ENCODE assay signal across 19 cellular contexts in the genomic region with DNA sequence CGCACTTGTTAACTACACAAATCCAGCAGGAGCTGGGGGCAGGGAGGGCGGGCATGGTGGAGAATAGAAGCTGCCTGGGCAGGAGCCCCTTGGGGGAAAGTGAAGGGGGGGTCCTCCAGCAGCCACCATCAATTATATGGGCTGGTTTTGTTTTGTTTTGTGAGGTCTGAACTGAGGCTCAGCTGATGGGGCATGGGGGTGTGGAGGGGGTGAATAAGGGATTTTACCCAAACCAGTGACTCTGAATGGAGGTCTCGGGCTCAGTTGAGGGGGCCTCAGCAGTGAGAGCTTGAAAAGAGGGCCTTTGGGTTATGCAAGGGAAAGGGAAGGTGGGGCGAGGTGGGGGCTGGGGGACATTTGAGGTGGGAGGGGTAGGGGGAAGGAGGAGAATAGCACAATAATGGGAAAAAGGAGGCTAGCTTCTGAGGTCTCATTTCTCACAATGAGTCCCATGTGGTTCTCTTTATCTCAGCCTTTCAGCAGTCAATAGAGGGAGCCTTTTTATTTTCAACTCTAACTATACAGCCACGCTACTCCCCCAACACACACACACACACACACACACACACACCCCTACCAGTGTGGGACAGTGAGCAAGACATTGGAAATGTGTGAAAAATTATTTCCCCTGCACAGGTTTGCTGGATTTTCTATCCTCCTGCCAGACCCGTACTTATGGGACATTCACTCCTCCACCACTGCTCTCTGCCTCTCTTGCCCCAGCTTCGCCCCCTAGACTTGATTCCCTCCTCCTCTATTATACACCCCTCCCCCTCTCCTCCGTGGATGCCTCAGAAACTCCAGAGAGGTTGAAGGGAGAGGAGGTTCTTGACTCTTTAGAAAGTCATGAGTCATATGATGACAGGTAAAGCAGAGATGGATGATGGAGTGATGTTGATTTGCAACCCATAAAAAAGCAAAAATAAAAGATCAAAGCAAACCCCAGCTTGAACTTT.
DNase-seq lines count a peak whose midpoint lies in the region; ATAC-seq and TF ChIP-seq lines count a peak whose summit lies in the region.
"Had no signal": no experiment of that assay in that cellular context is flagged by ENCODE, and none has a peak within 500 bp of the region (broad histone marks: within the 10 kb centered on the region; RNA-seq: fewer than 3 reads in every experiment).

No MANE protein-coding gene starts in this region.

- no peak for TF ChIP-seq CTCF in HCT116 (IDR thresholded peaks at IDR 0.05 in 2 of 3, conservative IDR thresholded peaks at IDR 0.05 in 1 of 3; ENCODE audit: borderline replicate concordance in 1 of 3, insufficient read depth in 1 of 3, low read depth in 2 of 3, low read length in 2 of 3)
- no peak for TF ChIP-seq CTCF in PC-3 (conservative IDR thresholded peaks at IDR 0.05; ENCODE audit: low read depth, low read length)
- TF ChIP-seq CTCF in endodermal cell (conservative IDR thresholded peaks at IDR 0.05): no peak
- TF ChIP-seq CTCF in adrenal gland (IDR thresholded peaks at IDR 0.05): no peak

- no peaks in the 10 kb centered on the region for H3K9me2 ChIP-seq in HCT116 (ENCODE audit: insufficient read depth)
- no peaks in the 10 kb centered on the region for H3K9me2 ChIP-seq in PC-3 (replicated peaks; ENCODE audit: low read length)

- H3K18ac ChIP-seq in neuronal stem cell (ENCODE audit: low read length): peak overlapping the region; percentile 90

- H3K9me3 ChIP-seq in HCT116 (ENCODE audit: control insufficient read depth in 1 of 2, insufficient read depth in 1 of 2, low read depth in 1 of 2, low read length in 2 of 2) (no peaks in the 10 kb centered on the region), PC-3 (ENCODE audit: low read length) (no peaks in the 10 kb centered on the region), endodermal cell (ENCODE audit: control insufficient read depth, low read length) (no peaks in the 10 kb centered on the region), neuronal stem cell (replicated peaks in 1 of 2; ENCODE audit: control insufficient read depth in 2 of 2, insufficient read depth in 1 of 2, low read depth in 1 of 2, low read length in 2 of 2) (no peaks in the 10 kb centered on the region), adrenal gland (replicated peaks in 1 of 3) (no peaks in the 10 kb centered on the region)
- H3K9me3 ChIP-seq: spleen, vagina had no signal

- H3K4ac ChIP-seq in neuronal stem cell (ENCODE audit: low read length): no peak overlapping the region

- no peak overlapping the region for H3K23ac ChIP-seq in neuronal stem cell (ENCODE audit: low read depth, low read length, poor library complexity)

- peak overlapping the region; percentile 46 for H3K4me2 ChIP-seq in HCT116 (ENCODE audit: low read length)
- no peak overlapping the region for H3K4me2 ChIP-seq in PC-3 (ENCODE audit: low read length)
- peak overlapping the region; percentile 57 for H3K4me2 ChIP-seq in neuronal stem cell (ENCODE audit: insufficient read depth, low read length, poor library complexity, severe bottlenecking)

- H3K14ac ChIP-seq in neuronal stem cell (ENCODE audit: low read length): no peak overlapping the region

- ATAC-seq in HCT116 (peak; percentile 82), PC-3 (peak; percentile 60)
- ATAC-seq in stimulated activated naive CD8-positive, alpha-beta T cell treated with anti-CD3 and anti-CD28 coated beads, Interleukin-15, amount 100 ng/mL, for 72 hours: no peak
- ATAC-seq: activated CD4-positive, CD25-positive, alpha-beta regulatory T cell treated with anti-CD3 and anti-CD28 coated beads, Interleukin-2, amount 50 U/mL, for 24 hours; GM12878; stimulated activated naive CD8-positive, alpha-beta T cell treated with anti-CD3 and anti-CD28 coated beads, Interleukin-15, Interleukin-2, amounts not matched to agents 100 U/mL and 50 U/mL, for 24 hours had no signal

- no peak for TF ChIP-seq RAD21 in HCT116 (IDR thresholded peaks at IDR 0.05; ENCODE audit: low read depth)

- intact Hi-C loops in HCT116 (cut with micrococcal nuclease) (no loop called here), PC-3 (cut with micrococcal nuclease) (no loop called here), adrenal gland (cut with DNase I) (no loop called here)

- no peak overlapping the region for H2AK5ac ChIP-seq in neuronal stem cell (ENCODE audit: low read depth, low read length)

- H3K36me3 ChIP-seq in HCT116 (ENCODE audit: control insufficient read depth in 1 of 2, insufficient read depth in 2 of 2, low read length in 2 of 2): no peaks in the 10 kb centered on the region
- no peaks in the 10 kb centered on the region for H3K36me3 ChIP-seq in PC-3 (ENCODE audit: low read depth, low read length)
- no peaks in the 10 kb centered on the region for H3K36me3 ChIP-seq in endodermal cell (ENCODE audit: control insufficient read depth, insufficient read depth, low read length)
- no peaks in the 10 kb centered on the region for H3K36me3 ChIP-seq in neuronal stem cell (replicated peaks in 1 of 2; ENCODE audit: control insufficient read depth in 2 of 2, insufficient read depth in 2 of 2, low read length in 2 of 2)
- no peaks in the 10 kb centered on the region for H3K36me3 ChIP-seq in adrenal gland (replicated peaks in 1 of 2)
- H3K36me3 ChIP-seq: vagina had no signal

- H3K27ac ChIP-seq in HCT116 (ENCODE audit: low read depth, low read length): no peak overlapping the region
- H3K27ac ChIP-seq in PC-3 (ENCODE audit: low read length): no peak overlapping the region
- peak overlapping the region; percentile 98 for H3K27ac ChIP-seq in endodermal cell (ENCODE audit: low read depth, low read length)
- peak overlapping the region; percentile 99 for H3K27ac ChIP-seq in neuronal stem cell (replicated peaks; ENCODE audit: low read length)
- H3K27ac ChIP-seq in adrenal gland: no peak overlapping the region
- H3K27ac ChIP-seq: spleen, vagina had no signal

- RAD21 ChIA-PET in HCT116 (lab: Charles Lee; ENCODE audit: low non-redundant PET in 1 of 2, low total read pairs in 2 of 2, uncharacterized antibody in 2 of 2, unreplicated experiment in 2 of 2): no interaction called here

- H3K27me3 Mint-ChIP-seq in endodermal cell (ENCODE audit: insufficient read depth): peaks cover 2% of the 10 kb centered on the region
- no peaks in the 10 kb centered on the region for H3K27me3 Mint-ChIP-seq in stimulated activated naive CD8-positive, alpha-beta T cell treated with anti-CD3 and anti-CD28 coated beads, Interleukin-15, amount 100 ng/mL, for 72 hours
- H3K27me3 Mint-ChIP-seq: CD4-positive, alpha-beta T cell had no signal

- no peak overlapping the region for H3K27ac Mint-ChIP-seq in endodermal cell
- H3K27ac Mint-ChIP-seq in stimulated activated naive CD8-positive, alpha-beta T cell treated with anti-CD3 and anti-CD28 coated beads, Interleukin-15, amount 100 ng/mL, for 72 hours: peak overlapping the region in 1 of 2 donors; percentile 72
- H3K27ac Mint-ChIP-seq: CD4-positive, alpha-beta T cell had no signal

- H4K91ac ChIP-seq in neuronal stem cell (ENCODE audit: low read depth, low read length, poor library complexity): peak overlapping the region; percentile 86

- H3F3A ChIP-seq in PC-3 (ENCODE audit: low read length, unreplicated experiment): no peaks in the 10 kb centered on the region

- WGBS in endodermal cell (ENCODE audit: insufficient coverage in 1 of 2, insufficient read length in 1 of 2), 2 experiments: 57 to 87% methylated on average over 2 to 6 of the region's 8 CpGs
- no CpG with 5 or more reads among the region's 8 CpGs for WGBS in neuronal stem cell (ENCODE audit: extremely low coverage in 2 of 2, insufficient read length in 2 of 2, insufficient replicate concordance in 1 of 2), 2 donors
- 72 to 79% (median 78%) methylated on average over 7 to 8 of the region's 8 CpGs for WGBS in adrenal gland, 4 donors

- POLR2A ChIA-PET in HCT116 (lab: Charles Lee): no interaction called here
- POLR2A ChIA-PET in PC-3 (lab: Charles Lee; ENCODE audit: unreplicated experiment): no interaction called here

- no peak overlapping the region for H3K4me3 Mint-ChIP-seq in endodermal cell
- H3K4me3 Mint-ChIP-seq in stimulated activated naive CD8-positive, alpha-beta T cell treated with anti-CD3 and anti-CD28 coated beads, Interleukin-15, amount 100 ng/mL, for 72 hours: no peak overlapping the region
- H3K4me3 Mint-ChIP-seq: CD4-positive, alpha-beta T cell had no signal

- no peaks in the 10 kb centered on the region for H3K79me1 ChIP-seq in neuronal stem cell (ENCODE audit: low read depth, low read length)

- H3K4me1 Mint-ChIP-seq in endodermal cell: peaks cover 3% of the 10 kb centered on the region
- H3K4me1 Mint-ChIP-seq in stimulated activated naive CD8-positive, alpha-beta T cell treated with anti-CD3 and anti-CD28 coated beads, Interleukin-15, amount 100 ng/mL, for 72 hours: no peaks in the 10 kb centered on the region

- H3K27me3 ChIP-seq in HCT116 (ENCODE audit: insufficient read depth, low read length) (no peaks in the 10 kb centered on the region), PC-3 (ENCODE audit: low read length) (no peaks in the 10 kb centered on the region), endodermal cell (ENCODE audit: control insufficient read depth, insufficient read depth, low read length, poor library complexity, severe bottlenecking) (no peaks in the 10 kb centered on the region), neuronal stem cell (ENCODE audit: control insufficient read depth in 3 of 3, insufficient read depth in 3 of 3, low read depth in 1 of 3, low read length in 3 of 3) (no peaks in the 10 kb centered on the region), adrenal gland (no peaks in the 10 kb centered on the region)
- H3K27me3 ChIP-seq: spleen, vagina had no signal

- H2BK12ac ChIP-seq in neuronal stem cell (ENCODE audit: low read length): no peak overlapping the region

- H3K4me3 ChIP-seq in HCT116 (replicated peaks in 1 of 2; ENCODE audit: low read depth in 1 of 2, low read length in 2 of 2) (peak overlapping the region in 1 of 2 experiments; percentile 21; a peak in 1 of 4 replicates), PC-3 (ENCODE audit: low read length) (no peak overlapping the region), endodermal cell (ENCODE audit: low read length) (no peak overlapping the region), neuronal stem cell (ENCODE audit: low read length in 2 of 2) (no peak overlapping the region), adrenal gland (no peak overlapping the region)
- H3K4me3 ChIP-seq: GM12878, spleen, vagina had no signal

- H3K9ac ChIP-seq in HCT116 (ENCODE audit: low read length): no peak overlapping the region
- H3K9ac ChIP-seq in PC-3 (ENCODE audit: low read length): no peak overlapping the region
- no peak overlapping the region for H3K9ac ChIP-seq in endodermal cell (ENCODE audit: extremely low read depth, low read length, poor library complexity, severe bottlenecking)
- no peak overlapping the region for H3K9ac ChIP-seq in neuronal stem cell (ENCODE audit: low read depth, low read length, poor library complexity)

- no peak overlapping the region for H2BK5ac ChIP-seq in neuronal stem cell (ENCODE audit: low read length)

- no peak overlapping the region for H4K8ac ChIP-seq in neuronal stem cell (ENCODE audit: low read depth, low read length)

- CTCF ChIA-PET in HCT116 (lab: Charles Lee) (no interaction called here), PC-3 (lab: Charles Lee) (interaction anchor here (0.5 kb wide), 1 partner anchor 11 kb away, joined by 8 read pairs; no protein-coding TSS in a partner anchor)

- H3K79me2 ChIP-seq in HCT116 (ENCODE audit: insufficient read depth, low read length) (no peaks in the 10 kb centered on the region), PC-3 (ENCODE audit: low read length) (no peaks in the 10 kb centered on the region)

- no peak overlapping the region for H2BK15ac ChIP-seq in neuronal stem cell (ENCODE audit: low read length)

- BruUV-seq in HCT116 (replicated peaks; lab: Mats Ljungman, UMichigan) (no TSS peak), PC-3 (replicated peaks; lab: Mats Ljungman, UMichigan) (no TSS peak)

- H4K20me1 ChIP-seq in HCT116 (ENCODE audit: insufficient read depth): no peaks in the 10 kb centered on the region
- H4K20me1 ChIP-seq in PC-3 (ENCODE audit: low read length): no peaks in the 10 kb centered on the region

- no peak for DNase-seq in HCT116 (ENCODE audit: low read depth, low spot score)
- DNase-seq in PC-3: peak; percentile 41
- no peak for DNase-seq in endodermal cell
- DNase-seq in neuronal stem cell (ENCODE audit: low spot score): peak; percentile 88
- no peak for DNase-seq in adrenal gland
- DNase-seq in hypothalamus (lab: John Stamatoyannopoulos, UW): no peak
- no peak for DNase-seq in stimulated activated naive CD8-positive, alpha-beta T cell treated with anti-CD3 and anti-CD28 coated beads, Interleukin-15, amount 100 ng/mL, for 72 hours
- DNase-seq: activated naive CD4-positive, alpha-beta T cell treated with anti-CD3 and anti-CD28 coated beads, Interleukin-2, amount 50 U/mL, for 16 hours; CD4-positive, alpha-beta T cell; central memory CD4-positive, alpha-beta T cell; midbrain; NCI-H187 treated with DMSO at 0.1 percent for 48 hours; NCI-H748 treated with DMSO at 0.1 percent for 48 hours; spleen; stimulated activated naive CD8-positive, alpha-beta T cell treated with anti-CD3 and anti-CD28 coated beads, Interleukin-15, Interleukin-2, amounts not matched to agents 100 U/mL and 50 U/mL, for 24 hours; T-helper 1 cell had no signal

- H3K4me1 ChIP-seq in HCT116 (ENCODE audit: control insufficient read depth in 1 of 2, insufficient read depth in 2 of 2, low read length in 2 of 2) (peaks cover 3 to 15% of the 10 kb centered on the region in 2 experiments; a peak in 3 of 4 replicates), PC-3 (ENCODE audit: insufficient read depth, low read length) (peaks cover 11% of the 10 kb centered on the region), endodermal cell (ENCODE audit: control insufficient read depth, insufficient read depth, low read length) (no peaks in the 10 kb centered on the region), neuronal stem cell (ENCODE audit: control insufficient read depth in 2 of 2, insufficient read depth in 1 of 2, low read depth in 1 of 2, low read length in 2 of 2) (peaks cover 14 to 22% of the 10 kb centered on the region in 2 donors), adrenal gland (replicated peaks in 1 of 2) (peaks cover 0 to 5% of the 10 kb centered on the region in 2 donors)
- H3K4me1 ChIP-seq: vagina had no signal

- no peaks in the 10 kb centered on the region for H3K9me3 Mint-ChIP-seq in endodermal cell
- no peaks in the 10 kb centered on the region for H3K9me3 Mint-ChIP-seq in stimulated activated naive CD8-positive, alpha-beta T cell treated with anti-CD3 and anti-CD28 coated beads, Interleukin-15, amount 100 ng/mL, for 72 hours
- H3K9me3 Mint-ChIP-seq: CD4-positive, alpha-beta T cell had no signal

- TF ChIP-seq POLR2A in HCT116 (IDR thresholded peaks at IDR 0.05; ENCODE audit: borderline replicate concordance, extremely low read depth, insufficient read depth, insufficient read length) (no peak), adrenal gland (IDR thresholded peaks at IDR 0.05) (no peak)

- peak overlapping the region; percentile 32 for H2AFZ ChIP-seq in HCT116 (ENCODE audit: low read depth, low read length, poor library complexity, severe bottlenecking)
- no peak overlapping the region for H2AFZ ChIP-seq in PC-3 (ENCODE audit: low read length)
- peak overlapping the region; percentile 61 for H2AFZ ChIP-seq in neuronal stem cell (ENCODE audit: low read length)

- H2BK120ac ChIP-seq in neuronal stem cell (ENCODE audit: low read depth, low read length): peak overlapping the region; percentile 90

- H3K36me3 Mint-ChIP-seq in endodermal cell (ENCODE audit: low read depth): no peaks in the 10 kb centered on the region

Comparison
In these comparisons a context has a peak if more than half of its experiments do, and no peak if none do; other contexts are left out.
1. DNase-seq: peak in PC-3 (single experiment) and neuronal stem cell (single experiment); none in HCT116 (single experiment), endodermal cell (single experiment), adrenal gland (0 of 7), hypothalamus (0 of 51) and stimulated activated naive CD8-positive, alpha-beta T cell treated with anti-CD3 and anti-CD28 coated beads, Interleukin-15, amount 100 ng/mL, for 72 hours (0 of 2).
2. H3K27ac ChIP-seq: peak in endodermal cell (single experiment) and neuronal stem cell (single experiment); none in HCT116 (single experiment), PC-3 (single experiment) and adrenal gland (0 of 5).